20 cellular contexts compared by ENCODE assay signal in genomic region chr1:2804628-2805351, GRCh38.
"Had no signal": no experiment of that assay in that cellular context is flagged by ENCODE, and none has a peak within 500 bp of the region (broad histone marks: within the 10 kb centered on the region; RNA-seq: fewer than 3 reads in every experiment).

No MANE protein-coding gene starts in this region.

- H3K9ac ChIP-seq: neural progenitor cell had no signal

- H3K4me1 Mint-ChIP-seq: immature natural killer cell, naive B cell had no signal

- H3K36me3 ChIP-seq: neural progenitor cell had no signal

- ATAC-seq: activated T-cell treated with anti-CD3 and anti-CD28 coated beads, Interleukin-2, amount 50 U/mL, for 4 hours; sciatic nerve had no signal

- H3K9me3 Mint-ChIP-seq: activated naive CD4-positive, alpha-beta T cell treated with anti-CD3 and anti-CD28 coated beads, Interleukin-2, amount 10 ng/mL, durations not matched to agents 7 days and 5 days; activated T-cell treated with anti-CD3 and anti-CD28 coated beads, Interleukin-2, amount 50 U/mL, for 4 hours; activated T-helper 2 cell treated with anti-CD3 and anti-CD28 coated beads, Interferon-gamma antibody, Interleukin-2, Interleukin-4, amounts not matched to agents 10 μg/mL and 5 μg/mL and 100 μg/mL, durations not matched to agents 14 hours and 24 hours and 36 hours; dendritic cell treated with granulocyte-macrophage colony-stimulating factor and Interleukin-4, amounts not matched to agents 40 ng/mL and 50 ng/mL, for 4 days; immature natural killer cell; naive B cell; neural progenitor cell had no signal

- H3K27me3 ChIP-seq: neural progenitor cell had no signal

- H3K27me3 Mint-ChIP-seq: dendritic cell treated with granulocyte-macrophage colony-stimulating factor and Interleukin-4, amounts not matched to agents 40 ng/mL and 50 ng/mL, for 4 days had no signal

- H3K27ac Mint-ChIP-seq: activated naive CD4-positive, alpha-beta T cell treated with anti-CD3 and anti-CD28 coated beads, Interleukin-2, amount 10 ng/mL, durations not matched to agents 7 days and 5 days; activated T-helper 2 cell treated with anti-CD3 and anti-CD28 coated beads, Interferon-gamma antibody, Interleukin-2, Interleukin-4, amounts not matched to agents 10 μg/mL and 5 μg/mL and 100 μg/mL, durations not matched to agents 14 hours and 24 hours and 36 hours; dendritic cell treated with granulocyte-macrophage colony-stimulating factor and Interleukin-4, amounts not matched to agents 40 ng/mL and 50 ng/mL, for 4 days; immature natural killer cell; naive B cell; neural progenitor cell had no signal

- H3K4me1 ChIP-seq: neural progenitor cell had no signal

- FAIRE-seq: endometrium had no signal

- H3K27ac ChIP-seq: neural progenitor cell had no signal

- H3K4me3 Mint-ChIP-seq: activated naive CD4-positive, alpha-beta T cell treated with anti-CD3 and anti-CD28 coated beads, Interleukin-2, amount 10 ng/mL, durations not matched to agents 7 days and 5 days; activated T-cell treated with anti-CD3 and anti-CD28 coated beads, Interleukin-2, amount 50 U/mL, for 4 hours; dendritic cell treated with granulocyte-macrophage colony-stimulating factor and Interleukin-4, amounts not matched to agents 40 ng/mL and 50 ng/mL, for 4 days; immature natural killer cell; naive B cell; neural progenitor cell had no signal

- H3K36me3 Mint-ChIP-seq: activated naive CD4-positive, alpha-beta T cell treated with anti-CD3 and anti-CD28 coated beads, Interleukin-2, amount 10 ng/mL, durations not matched to agents 7 days and 5 days; immature natural killer cell; naive B cell; neural progenitor cell had no signal

- DNase-seq: activated CD4-positive, alpha-beta T cell treated with anti-CD3 and anti-CD28 coated beads for 1 hour; activated CD4-positive, alpha-beta T cell treated with anti-CD3 and anti-CD28 coated beads, Interleukin-2, amount 50 U/mL, for 48 hours; activated CD8-positive, alpha-beta memory T cell treated with anti-CD3 and anti-CD28 coated beads, Interleukin-2, amount 50 U/mL, for 48 hours; activated naive CD4-positive, alpha-beta T cell treated with anti-CD3 and anti-CD28 coated beads, Interleukin-2, amount 10 ng/mL, durations not matched to agents 7 days and 5 days; activated T-cell treated with anti-CD3 and anti-CD28 coated beads, Interleukin-2, amount 50 U/mL, for 4 hours; amygdala; effector CD4-positive, alpha-beta T cell; immature natural killer cell; kidney glomerular epithelial cell; mesendoderm; naive B cell; stimulated activated CD4-positive, alpha-beta T cell treated with anti-CD3 and anti-CD28 coated beads, Interleukin-2, amount 100 ng/mL, for 48 hours; stimulated activated naive CD4-positive, alpha-beta T cell; T-helper 9 cell had no signal

- H3K4me3 ChIP-seq: neural progenitor cell, smooth muscle cell had no signal
